Comparison of ENCODE assay signal across 1 cellular context in the genomic region with DNA sequence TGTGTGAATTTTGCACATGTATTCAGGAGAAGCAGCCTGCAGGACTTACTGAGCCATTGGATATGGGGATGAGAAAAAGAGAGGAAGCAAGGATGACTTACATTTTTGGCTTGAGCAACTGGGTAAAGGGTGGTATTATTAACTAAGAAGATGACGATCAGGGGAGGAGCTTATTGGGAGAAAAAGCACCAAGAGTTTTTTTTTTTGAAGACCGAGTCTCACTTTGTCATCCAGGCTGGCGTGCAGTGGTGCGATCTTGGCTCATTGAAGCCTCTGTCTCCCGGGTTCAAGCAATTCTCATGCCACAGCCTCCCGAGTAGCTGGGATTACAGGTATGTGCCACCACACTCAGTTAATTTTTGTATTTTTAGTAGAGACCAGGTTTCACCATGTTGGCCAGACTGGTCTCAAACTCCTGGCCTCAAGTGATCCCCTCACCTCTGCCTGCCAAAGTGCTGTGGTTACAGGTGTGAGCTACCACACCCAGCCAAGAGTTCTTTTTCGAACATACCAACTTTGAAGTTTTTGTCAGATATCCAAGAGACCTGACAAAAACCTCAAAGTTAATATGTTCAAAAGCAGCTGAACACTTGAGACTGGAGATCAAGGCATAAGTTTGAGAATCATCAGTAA.
TF ChIP-seq lines count a peak whose summit lies in the region.

No MANE protein-coding gene starts in this region.

TF ChIP-seq in GM12891, 5 proteins besides CTCF, POLR2A, EP300 and RAD21:
- TF ChIP-seq SPI1 (IDR thresholded peaks at IDR 0.05; ENCODE audit: low read depth, low read length) (no peak), POU2F2 (IDR thresholded peaks at IDR 0.05; ENCODE audit: low read depth, low read length) (no peak), POLR2AphosphoS5 (IDR thresholded peaks at IDR 0.05; ENCODE audit: low read depth, low read length) (no peak), PAX5 (IDR thresholded peaks at IDR 0.05; ENCODE audit: insufficient read depth, low read length, severe bottlenecking) (no peak), TAF1 (IDR thresholded peaks at IDR 0.05; ENCODE audit: low read depth, low read length) (no peak)
